In genomic region chr11:117426297-117426685, GRCh38 we compare ENCODE assay signal across 8 cellular contexts.
DNase-seq lines count a peak whose midpoint lies in the region; ATAC-seq and TF ChIP-seq lines count a peak whose summit lies in the region.

No MANE protein-coding gene starts in this region.

- no peaks in the 10 kb centered on the region for H3K9me3 ChIP-seq in mucosa of descending colon

- no peaks in the 10 kb centered on the region for H3K36me3 ChIP-seq in mucosa of descending colon (ENCODE audit: low read depth)

- intact Hi-C loops in mucosa of descending colon (cut with DNase I, micrococcal nuclease), result loop anchor here (5.0 kb wide), 2 partner anchors 381 to 391 kb away; no protein-coding TSS in a partner anchor

- H3K4me3 ChIP-seq in mucosa of descending colon, result no peak overlapping the region

- ATAC-seq in mucosa of descending colon (peak; percentile 84), HG03025 (IDR thresholded peaks at IDR 0.05; ENCODE audit: low FRiP score, unreplicated experiment) (no peak)

- no peaks in the 10 kb centered on the region for H3K4me1 ChIP-seq in mucosa of descending colon (ENCODE audit: low read depth)

- TF ChIP-seq CTCF in GM20000 (IDR thresholded peaks at IDR 0.05; ENCODE audit: extremely low read depth, missing control alignments) (peak; percentile 97), mucosa of descending colon (IDR thresholded peaks at IDR 0.05) (peak; percentile 93)

- DNase-seq in AG08396 (ENCODE audit: low spot score) (peak; percentile 89), GM20000 (ENCODE audit: low spot score) (peak; percentile 91), NCI-H748 (lab: John Stamatoyannopoulos, UW; ENCODE audit: unreplicated experiment) (peak; percentile 68), epidermal melanocyte (ENCODE audit: insufficient read length, low spot score) (peak; percentile 82), mucosa of descending colon (peak in 2 of 3 donors; percentile 74 to 78)
- peak; percentile 11 for DNase-seq in activated CD8-positive, alpha-beta memory T cell treated with anti-CD3 and anti-CD28 coated beads, Interleukin-2, amount 50 U/mL, for 1 hour (ENCODE audit: extremely low read depth)
- DNase-seq in stimulated activated CD8-positive, alpha-beta memory T cell treated with anti-CD3 and anti-CD28 coated beads, Interleukin-4, amount 100 ng/mL, for 24 hours (ENCODE audit: low read depth), result peak; percentile 61

Comparison
In these comparisons a context has a peak if more than half of its experiments do, and no peak if none do; other contexts are left out.
1. DNase-seq: peak in every context shown above with its lines; median percentile 91 in GM20000; 89 in AG08396; 82 in epidermal melanocyte; 76 in mucosa of descending colon; 68 in NCI-H748; 61 in stimulated activated CD8-positive, alpha-beta memory T cell treated with anti-CD3 and anti-CD28 coated beads, Interleukin-4, amount 100 ng/mL, for 24 hours; 11 in activated CD8-positive, alpha-beta memory T cell treated with anti-CD3 and anti-CD28 coated beads, Interleukin-2, amount 50 U/mL, for 1 hour.